In genomic region chr3:72229952-72230351, GRCh38 we compare ENCODE assay signal across 29 cellular contexts.
"Had no signal": no experiment of that assay in that cellular context is flagged by ENCODE, and none has a peak within 500 bp of the region (broad histone marks: within the 10 kb centered on the region; RNA-seq: fewer than 3 reads in every experiment).

No MANE protein-coding gene starts in this region.

- H3K27ac Mint-ChIP-seq: activated CD8-positive, alpha-beta T cell treated with anti-CD3 and anti-CD28 coated beads, Interleukin-2, amount 10 ng/mL, durations not matched to agents 7 days and 5 days; activated naive CD4-positive, alpha-beta T cell treated with anti-CD3 and anti-CD28 coated beads, Interleukin-2, amount 50 U/mL, for 72 hours; activated T-cell treated with anti-CD3 and anti-CD28 coated beads, Interleukin-2, amount 50 U/mL, for 24 hours; activated T-helper 17 cell treated with anti-CD3 and anti-CD28 coated beads, Interleukin-2, amount 50 U/mL, for 72 hours; dendritic cell treated with granulocyte-macrophage colony-stimulating factor and Interleukin-4, amounts not matched to agents 40 ng/mL and 50 ng/mL, for 4 days; naive thymus-derived CD4-positive, alpha-beta T cell; stimulated activated naive B cell treated with anti-CD40 and anti-IgM and Interleukin-4, amounts not matched to agents 10 μg/mL and 1 μg/mL and 100 μg/mL, for 72 hours had no signal

- ATAC-seq: activated CD8-positive, alpha-beta T cell treated with anti-CD3 and anti-CD28 coated beads, Interleukin-2, amount 10 ng/mL, durations not matched to agents 7 days and 5 days; activated naive CD4-positive, alpha-beta T cell treated with anti-CD3 and anti-CD28 coated beads, Interleukin-2, amount 50 U/mL, for 72 hours; activated T-helper 17 cell treated with anti-CD3 and anti-CD28 coated beads, Interleukin-2, amount 50 U/mL, for 72 hours; heart right ventricle; lower lobe of right lung; naive thymus-derived CD4-positive, alpha-beta T cell; stimulated activated naive B cell treated with anti-CD40 and anti-IgM and Interleukin-4, amounts not matched to agents 10 μg/mL and 1 μg/mL and 100 μg/mL, for 72 hours had no signal

- H3K4me1 Mint-ChIP-seq: activated T-helper 17 cell treated with anti-CD3 and anti-CD28 coated beads, Interleukin-2, amount 50 U/mL, for 72 hours had no signal

- H3K4me3 Mint-ChIP-seq: activated CD8-positive, alpha-beta T cell treated with anti-CD3 and anti-CD28 coated beads, Interleukin-2, amount 10 ng/mL, durations not matched to agents 7 days and 5 days; activated T-cell treated with anti-CD3 and anti-CD28 coated beads, Interleukin-2, amount 50 U/mL, for 24 hours; activated T-helper 17 cell treated with anti-CD3 and anti-CD28 coated beads, Interleukin-2, amount 50 U/mL, for 72 hours; dendritic cell treated with granulocyte-macrophage colony-stimulating factor and Interleukin-4, amounts not matched to agents 40 ng/mL and 50 ng/mL, for 4 days; naive thymus-derived CD4-positive, alpha-beta T cell; neural crest cell; stimulated activated naive B cell treated with anti-CD40 and anti-IgM and Interleukin-4, amounts not matched to agents 10 μg/mL and 1 μg/mL and 100 μg/mL, for 72 hours had no signal

- DNase-seq: activated CD4-positive, alpha-beta T cell treated with anti-CD3 and anti-CD28 coated beads for 1 hour; activated CD4-positive, alpha-beta T cell treated with anti-CD3 and anti-CD28 coated beads, Interleukin-2, amount 50 U/mL, for 1 hour; activated CD8-positive, alpha-beta memory T cell treated with anti-CD3 and anti-CD28 coated beads, Interleukin-2, amount 50 U/mL, for 4 hours; activated CD8-positive, alpha-beta T cell treated with anti-CD3 and anti-CD28 coated beads, Interleukin-2, amount 10 ng/mL, durations not matched to agents 7 days and 5 days; activated T-cell treated with anti-CD3 and anti-CD28 coated beads, Interleukin-2, amount 50 U/mL, for 24 hours; aorta; brain microvascular endothelial cell; effector CD4-positive, alpha-beta T cell; erythroblast; foreskin fibroblast; heart right ventricle; islet precursor cell; left cardiac atrium; lower lobe of right lung; mesendoderm; naive thymus-derived CD4-positive, alpha-beta T cell; occipital lobe; posterior cingulate gyrus; sigmoid colon; stimulated activated CD4-positive, alpha-beta T cell treated with anti-CD3 and anti-CD28 coated beads, Interleukin-15, amount 100 ng/mL, for 24 hours; stimulated activated CD4-positive, alpha-beta T cell treated with anti-CD3 and anti-CD28 coated beads, Interleukin-2, amount 100 ng/mL, for 48 hours; stimulated activated CD8-positive, alpha-beta memory T cell treated with anti-CD3 and anti-CD28 coated beads, Interleukin-4, amount 100 ng/mL, for 48 hours; stimulated activated naive B cell treated with anti-CD40 and anti-IgM and Interleukin-4, amounts not matched to agents 10 μg/mL and 1 μg/mL and 100 μg/mL, for 72 hours; testis; trophoblast cell had no signal
